ENCODE assay signal across 15 cellular contexts in genomic region chr15:68192804-68193521, GRCh38. TPM values are rescaled to one million over a fixed set of nuclear protein-coding genes. Genes with fewer than 3 reads are reported as not detected.
A peak's percentile ranks its signal among the peaks of the same experiment; 100 is the strongest.
DNase-seq lines count a peak whose midpoint lies in the region; ATAC-seq and TF ChIP-seq lines count a peak whose summit lies in the region.
"Had no signal": no experiment of that assay in that cellular context is flagged by ENCODE, and none has a peak within 500 bp of the region (broad histone marks: within the 10 kb centered on the region; RNA-seq: fewer than 3 reads in every experiment).

No MANE protein-coding gene starts in this region.

- H3K18ac ChIP-seq in neuronal stem cell (ENCODE audit: low read length), result no peak overlapping the region

- no peak overlapping the region for H3K4me3 Mint-ChIP-seq in activated naive CD8-positive, alpha-beta T cell treated with anti-CD3 and anti-CD28 coated beads for 36 hours
- H3K4me3 Mint-ChIP-seq: activated CD4-positive, alpha-beta T cell treated with anti-CD3 and anti-CD28 coated beads for 36 hours; neural crest cell; T-helper 2 cell treated with Interferon-gamma antibody and Interleukin-4, amounts not matched to agents 5 μg/mL and 100 μg/mL, for 36 hours had no signal

- H3K4me1 ChIP-seq in HCT116 (ENCODE audit: control insufficient read depth in 1 of 2, insufficient read depth in 2 of 2, low read length in 2 of 2) (no peaks in the 10 kb centered on the region), neuronal stem cell (ENCODE audit: control insufficient read depth in 2 of 2, insufficient read depth in 1 of 2, low read depth in 1 of 2, low read length in 2 of 2) (no peaks in the 10 kb centered on the region)

- H3K79me1 ChIP-seq in neuronal stem cell (ENCODE audit: low read depth, low read length), result no peaks in the 10 kb centered on the region

- no peak overlapping the region for H2BK120ac ChIP-seq in neuronal stem cell (ENCODE audit: low read depth, low read length)

- no peak overlapping the region for H4K8ac ChIP-seq in neuronal stem cell (ENCODE audit: low read depth, low read length)

- no TSS peak for BruUV-seq in HCT116 (replicated peaks; lab: Mats Ljungman, UMichigan)

- TF ChIP-seq RAD21 in HCT116 (IDR thresholded peaks at IDR 0.05; ENCODE audit: low read depth), result no peak

- H3K27ac Mint-ChIP-seq in activated naive CD8-positive, alpha-beta T cell treated with anti-CD3 and anti-CD28 coated beads for 36 hours, result peak overlapping the region; percentile 13
- H3K27ac Mint-ChIP-seq: activated CD4-positive, alpha-beta T cell treated with anti-CD3 and anti-CD28 coated beads for 36 hours; T-helper 2 cell treated with Interferon-gamma antibody and Interleukin-4, amounts not matched to agents 5 μg/mL and 100 μg/mL, for 36 hours had no signal

- H3K79me2 ChIP-seq in HCT116 (ENCODE audit: insufficient read depth, low read length), result no peaks in the 10 kb centered on the region; the same call in 1 of the 2 replicates

- H3K27me3 ChIP-seq in HCT116 (ENCODE audit: insufficient read depth, low read length) (no peaks in the 10 kb centered on the region), neuronal stem cell (ENCODE audit: control insufficient read depth in 3 of 3, insufficient read depth in 3 of 3, low read depth in 1 of 3, low read length in 3 of 3) (no peaks in the 10 kb centered on the region)

- TF ChIP-seq CTCF in HCT116 (IDR thresholded peaks at IDR 0.05 in 2 of 3, conservative IDR thresholded peaks at IDR 0.05 in 1 of 3; ENCODE audit: borderline replicate concordance in 1 of 3, insufficient read depth in 1 of 3, low read depth in 2 of 3, low read length in 2 of 3), result no peak

- TF ChIP-seq POLR2A in HCT116 (IDR thresholded peaks at IDR 0.05; ENCODE audit: borderline replicate concordance, extremely low read depth, insufficient read depth, insufficient read length), result no peak

- H4K20me1 ChIP-seq in HCT116 (ENCODE audit: insufficient read depth), result no peaks in the 10 kb centered on the region

- no peak for DNase-seq in HCT116 (ENCODE audit: low read depth, low spot score)
- no peak for DNase-seq in activated naive CD8-positive, alpha-beta T cell treated with anti-CD3 and anti-CD28 coated beads for 36 hours
- peak; percentile 38 for DNase-seq in globus pallidus (ENCODE audit: low spot score)
- peak; percentile 62 for DNase-seq in pons (ENCODE audit: low spot score)
- DNase-seq in neuronal stem cell (ENCODE audit: low spot score), result no peak
- no peak for DNase-seq in iPS-NIHi7 (ENCODE audit: extremely low spot score)
- no peak for DNase-seq in NCI-H1694 (lab: John Stamatoyannopoulos, UW)
- DNase-seq: activated CD4-positive, alpha-beta T cell treated with anti-CD3 and anti-CD28 coated beads for 36 hours; HCEC 1CT; NCI-H1930; NCI-H526; stimulated activated naive CD8-positive, alpha-beta T cell treated with anti-CD3 and anti-CD28 coated beads, Interleukin-15, Interleukin-2, amounts not matched to agents 100 U/mL and 50 U/mL, for 24 hours had no signal

- H3K9me3 ChIP-seq in HCT116 (ENCODE audit: control insufficient read depth in 1 of 2, insufficient read depth in 1 of 2, low read depth in 1 of 2, low read length in 2 of 2), result no peaks in the 10 kb centered on the region
- H3K9me3 ChIP-seq in neuronal stem cell (replicated peaks in 1 of 2; ENCODE audit: control insufficient read depth in 2 of 2, insufficient read depth in 1 of 2, low read depth in 1 of 2, low read length in 2 of 2), result no peaks in the 10 kb centered on the region

- no peak overlapping the region for H2AFZ ChIP-seq in HCT116 (ENCODE audit: low read depth, low read length, poor library complexity, severe bottlenecking)
- no peak overlapping the region for H2AFZ ChIP-seq in neuronal stem cell (ENCODE audit: low read length)

- WGBS in neuronal stem cell (ENCODE audit: extremely low coverage in 2 of 2, insufficient read length in 2 of 2, insufficient replicate concordance in 1 of 2), 2 donors, result no CpG with 5 or more reads among the region's 5 CpGs

- H3K4me3 ChIP-seq in HCT116 (replicated peaks in 1 of 2; ENCODE audit: low read depth in 1 of 2, low read length in 2 of 2), result no peak overlapping the region
- H3K4me3 ChIP-seq in neuronal stem cell (ENCODE audit: low read length in 2 of 2), result no peak overlapping the region

- ATAC-seq in HCT116 (peak; percentile 18; the same call in 1 of the 2 replicates), GM19452 (IDR thresholded peaks at IDR 0.05; ENCODE audit: unreplicated experiment) (no peak)
- ATAC-seq: activated CD4-positive, alpha-beta T cell treated with anti-CD3 and anti-CD28 coated beads for 36 hours; stimulated activated naive CD8-positive, alpha-beta T cell treated with anti-CD3 and anti-CD28 coated beads, Interleukin-15, Interleukin-2, amounts not matched to agents 100 U/mL and 50 U/mL, for 24 hours had no signal

- POLR2A ChIA-PET in HCT116 (lab: Charles Lee), result no interaction called here

- H2AK5ac ChIP-seq in neuronal stem cell (ENCODE audit: low read depth, low read length), result no peak overlapping the region

- no peak overlapping the region for H3K4me2 ChIP-seq in HCT116 (ENCODE audit: low read length)
- H3K4me2 ChIP-seq in neuronal stem cell (ENCODE audit: insufficient read depth, low read length, poor library complexity, severe bottlenecking), result no peak overlapping the region

- H3K9me3 Mint-ChIP-seq in activated naive CD8-positive, alpha-beta T cell treated with anti-CD3 and anti-CD28 coated beads for 36 hours, result no peaks in the 10 kb centered on the region
- H3K9me3 Mint-ChIP-seq: neural crest cell; T-helper 2 cell treated with Interferon-gamma antibody and Interleukin-4, amounts not matched to agents 5 μg/mL and 100 μg/mL, for 36 hours had no signal

- H2BK15ac ChIP-seq in neuronal stem cell (ENCODE audit: low read length), result no peak overlapping the region

- no peak overlapping the region for H3K9ac ChIP-seq in HCT116 (ENCODE audit: low read length)
- no peak overlapping the region for H3K9ac ChIP-seq in neuronal stem cell (ENCODE audit: low read depth, low read length, poor library complexity)

- no peak overlapping the region for H2BK5ac ChIP-seq in neuronal stem cell (ENCODE audit: low read length)

- H2BK12ac ChIP-seq in neuronal stem cell (ENCODE audit: low read length), result no peak overlapping the region

- H3K9me2 ChIP-seq in HCT116 (ENCODE audit: insufficient read depth), result no peaks in the 10 kb centered on the region

- CTCF ChIA-PET in HCT116 (lab: Charles Lee), result no interaction called here

- peaks cover 11% of the 10 kb centered on the region for H3K36me3 Mint-ChIP-seq in activated naive CD8-positive, alpha-beta T cell treated with anti-CD3 and anti-CD28 coated beads for 36 hours

- H4K91ac ChIP-seq in neuronal stem cell (ENCODE audit: low read depth, low read length, poor library complexity), result no peak overlapping the region

- no peak overlapping the region for H3K14ac ChIP-seq in neuronal stem cell (ENCODE audit: low read length)

- no peak overlapping the region for H3K4ac ChIP-seq in neuronal stem cell (ENCODE audit: low read length)

- intact Hi-C loops in HCT116 (cut with micrococcal nuclease), result no loop called here

- H3K27ac ChIP-seq in HCT116 (ENCODE audit: low read depth, low read length) (no peak overlapping the region), neuronal stem cell (replicated peaks; ENCODE audit: low read length) (no peak overlapping the region)

- H3K4me1 Mint-ChIP-seq in activated naive CD8-positive, alpha-beta T cell treated with anti-CD3 and anti-CD28 coated beads for 36 hours, result no peaks in the 10 kb centered on the region
- H3K4me1 Mint-ChIP-seq: activated CD4-positive, alpha-beta T cell treated with anti-CD3 and anti-CD28 coated beads for 36 hours had no signal

- H3K23ac ChIP-seq in neuronal stem cell (ENCODE audit: low read depth, low read length, poor library complexity), result no peak overlapping the region

- RAD21 ChIA-PET in HCT116 (lab: Charles Lee; ENCODE audit: low non-redundant PET in 1 of 2, low total read pairs in 2 of 2, uncharacterized antibody in 2 of 2, unreplicated experiment in 2 of 2), result no interaction called here

- H3K36me3 ChIP-seq in HCT116 (ENCODE audit: control insufficient read depth in 1 of 2, insufficient read depth in 2 of 2, low read length in 2 of 2) (peaks cover 7 to 16% of the 10 kb centered on the region in 2 experiments; a peak in 2 of 4 replicates), neuronal stem cell (replicated peaks in 1 of 2; ENCODE audit: control insufficient read depth in 2 of 2, insufficient read depth in 2 of 2, low read length in 2 of 2) (peaks cover 16 to 95% of the 10 kb centered on the region in 2 donors)

- H3K27me3 Mint-ChIP-seq in activated naive CD8-positive, alpha-beta T cell treated with anti-CD3 and anti-CD28 coated beads for 36 hours, result no peaks in the 10 kb centered on the region
- H3K27me3 Mint-ChIP-seq: activated CD4-positive, alpha-beta T cell treated with anti-CD3 and anti-CD28 coated beads for 36 hours had no signal

RNA-seq across cellular contexts. Expression of gene CALML4, which starts 12.2 kb away (rescaled TPM):
- 8.5 TPM for total RNA-seq in HCT116 (2021; ENCODE audit: unreplicated experiment)
- polyA plus RNA-seq in HCT116 (2012), result 6.2 and 9.9 TPM in 2 replicates
- total RNA-seq in activated naive CD8-positive, alpha-beta T cell treated with anti-CD3 and anti-CD28 coated beads for 36 hours, result 1 to 10 TPM; 5.4 to 7.4 TPM
- polyA plus RNA-seq in neuronal stem cell (2013, experiment 1 of 2), result 26.8 TPM
- polyA plus RNA-seq in neuronal stem cell (2013, experiment 2 of 2), result 28.4 TPM

RNA-seq across cellular contexts. Expression of gene CLN6, which starts 36.6 kb away (rescaled TPM):
- 44.1 TPM for total RNA-seq in HCT116 (2021; ENCODE audit: unreplicated experiment)
- 29.3 and 34.2 TPM in 2 replicates for polyA plus RNA-seq in HCT116 (2012)
- 10 to 100 TPM; 67.7 to 72.0 TPM for total RNA-seq in activated naive CD8-positive, alpha-beta T cell treated with anti-CD3 and anti-CD28 coated beads for 36 hours
- polyA plus RNA-seq in neuronal stem cell (2013, experiment 1 of 2), result 19.2 TPM
- 19.5 TPM for polyA plus RNA-seq in neuronal stem cell (2013, experiment 2 of 2)

Comparison
In these comparisons a context has a peak if more than half of its experiments do, and no peak if none do; other contexts are left out.
1. DNase-seq: peak in globus pallidus (single experiment) and pons (single experiment); none in HCT116 (single experiment), activated naive CD8-positive, alpha-beta T cell treated with anti-CD3 and anti-CD28 coated beads for 36 hours (single experiment), neuronal stem cell (single experiment), iPS-NIHi7 (single experiment) and NCI-H1694 (single experiment).